In the genomic region with DNA sequence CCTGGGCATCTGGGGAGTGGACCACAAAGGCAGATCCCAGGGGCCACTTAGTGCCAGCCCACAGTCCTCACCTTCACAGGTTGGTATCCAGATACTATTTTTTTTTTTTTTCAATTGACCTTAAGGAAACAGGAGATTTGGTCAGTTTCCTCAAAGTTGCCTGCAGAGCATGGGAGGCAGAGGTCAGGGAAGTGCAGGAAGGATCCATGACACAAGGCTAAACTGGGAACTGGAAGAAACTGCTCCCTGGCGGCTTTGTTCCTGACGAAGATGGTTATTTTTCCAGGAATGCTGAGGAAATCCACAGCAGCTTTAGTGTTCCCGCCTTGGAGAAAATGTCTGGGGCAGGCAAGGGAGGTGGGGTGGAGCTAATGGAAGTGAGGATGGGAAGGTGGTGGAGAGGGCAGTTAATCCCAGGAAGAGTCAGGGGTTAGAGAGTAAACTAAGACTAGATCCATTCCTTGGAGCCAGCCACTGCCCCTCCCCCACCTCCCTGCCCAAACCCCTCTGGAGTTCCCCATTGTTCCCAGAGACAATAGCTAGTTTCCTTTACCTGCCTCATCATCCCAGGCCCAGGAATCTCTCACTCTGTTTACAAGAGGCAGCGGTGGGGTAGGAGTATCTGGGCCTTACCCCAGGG, we compare ENCODE assay signal across 1 cellular context.
TF ChIP-seq lines count a peak whose summit lies in the region.

No MANE protein-coding gene starts in this region.

TF ChIP-seq in GM23338, 12 proteins besides CTCF, POLR2A, EP300 and RAD21:
- TF ChIP-seq, protein P1, sequence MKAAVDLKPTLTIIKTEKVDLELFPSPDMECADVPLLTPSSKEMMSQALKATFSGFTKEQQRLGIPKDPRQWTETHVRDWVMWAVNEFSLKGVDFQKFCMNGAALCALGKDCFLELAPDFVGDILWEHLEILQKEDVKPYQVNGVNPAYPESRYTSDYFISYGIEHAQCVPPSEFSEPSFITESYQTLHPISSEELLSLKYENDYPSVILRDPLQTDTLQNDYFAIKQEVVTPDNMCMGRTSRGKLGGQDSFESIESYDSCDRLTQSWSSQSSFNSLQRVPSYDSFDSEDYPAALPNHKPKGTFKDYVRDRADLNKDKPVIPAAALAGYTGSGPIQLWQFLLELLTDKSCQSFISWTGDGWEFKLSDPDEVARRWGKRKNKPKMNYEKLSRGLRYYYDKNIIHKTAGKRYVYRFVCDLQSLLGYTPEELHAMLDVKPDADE (IDR thresholded peaks at IDR 0.05), result no peak
- TF ChIP-seq NANOG (IDR thresholded peaks at IDR 0.05; ENCODE audit: borderline replicate concordance), result no peak
- 0 out of 2 replicates have a peak, but pooled peaks have one; percentile 24 for TF ChIP-seq CREB1 (CRISPR knock-in tag; IDR thresholded peaks at IDR 0.05; ENCODE audit: low read depth)
- TF ChIP-seq, protein P2, sequence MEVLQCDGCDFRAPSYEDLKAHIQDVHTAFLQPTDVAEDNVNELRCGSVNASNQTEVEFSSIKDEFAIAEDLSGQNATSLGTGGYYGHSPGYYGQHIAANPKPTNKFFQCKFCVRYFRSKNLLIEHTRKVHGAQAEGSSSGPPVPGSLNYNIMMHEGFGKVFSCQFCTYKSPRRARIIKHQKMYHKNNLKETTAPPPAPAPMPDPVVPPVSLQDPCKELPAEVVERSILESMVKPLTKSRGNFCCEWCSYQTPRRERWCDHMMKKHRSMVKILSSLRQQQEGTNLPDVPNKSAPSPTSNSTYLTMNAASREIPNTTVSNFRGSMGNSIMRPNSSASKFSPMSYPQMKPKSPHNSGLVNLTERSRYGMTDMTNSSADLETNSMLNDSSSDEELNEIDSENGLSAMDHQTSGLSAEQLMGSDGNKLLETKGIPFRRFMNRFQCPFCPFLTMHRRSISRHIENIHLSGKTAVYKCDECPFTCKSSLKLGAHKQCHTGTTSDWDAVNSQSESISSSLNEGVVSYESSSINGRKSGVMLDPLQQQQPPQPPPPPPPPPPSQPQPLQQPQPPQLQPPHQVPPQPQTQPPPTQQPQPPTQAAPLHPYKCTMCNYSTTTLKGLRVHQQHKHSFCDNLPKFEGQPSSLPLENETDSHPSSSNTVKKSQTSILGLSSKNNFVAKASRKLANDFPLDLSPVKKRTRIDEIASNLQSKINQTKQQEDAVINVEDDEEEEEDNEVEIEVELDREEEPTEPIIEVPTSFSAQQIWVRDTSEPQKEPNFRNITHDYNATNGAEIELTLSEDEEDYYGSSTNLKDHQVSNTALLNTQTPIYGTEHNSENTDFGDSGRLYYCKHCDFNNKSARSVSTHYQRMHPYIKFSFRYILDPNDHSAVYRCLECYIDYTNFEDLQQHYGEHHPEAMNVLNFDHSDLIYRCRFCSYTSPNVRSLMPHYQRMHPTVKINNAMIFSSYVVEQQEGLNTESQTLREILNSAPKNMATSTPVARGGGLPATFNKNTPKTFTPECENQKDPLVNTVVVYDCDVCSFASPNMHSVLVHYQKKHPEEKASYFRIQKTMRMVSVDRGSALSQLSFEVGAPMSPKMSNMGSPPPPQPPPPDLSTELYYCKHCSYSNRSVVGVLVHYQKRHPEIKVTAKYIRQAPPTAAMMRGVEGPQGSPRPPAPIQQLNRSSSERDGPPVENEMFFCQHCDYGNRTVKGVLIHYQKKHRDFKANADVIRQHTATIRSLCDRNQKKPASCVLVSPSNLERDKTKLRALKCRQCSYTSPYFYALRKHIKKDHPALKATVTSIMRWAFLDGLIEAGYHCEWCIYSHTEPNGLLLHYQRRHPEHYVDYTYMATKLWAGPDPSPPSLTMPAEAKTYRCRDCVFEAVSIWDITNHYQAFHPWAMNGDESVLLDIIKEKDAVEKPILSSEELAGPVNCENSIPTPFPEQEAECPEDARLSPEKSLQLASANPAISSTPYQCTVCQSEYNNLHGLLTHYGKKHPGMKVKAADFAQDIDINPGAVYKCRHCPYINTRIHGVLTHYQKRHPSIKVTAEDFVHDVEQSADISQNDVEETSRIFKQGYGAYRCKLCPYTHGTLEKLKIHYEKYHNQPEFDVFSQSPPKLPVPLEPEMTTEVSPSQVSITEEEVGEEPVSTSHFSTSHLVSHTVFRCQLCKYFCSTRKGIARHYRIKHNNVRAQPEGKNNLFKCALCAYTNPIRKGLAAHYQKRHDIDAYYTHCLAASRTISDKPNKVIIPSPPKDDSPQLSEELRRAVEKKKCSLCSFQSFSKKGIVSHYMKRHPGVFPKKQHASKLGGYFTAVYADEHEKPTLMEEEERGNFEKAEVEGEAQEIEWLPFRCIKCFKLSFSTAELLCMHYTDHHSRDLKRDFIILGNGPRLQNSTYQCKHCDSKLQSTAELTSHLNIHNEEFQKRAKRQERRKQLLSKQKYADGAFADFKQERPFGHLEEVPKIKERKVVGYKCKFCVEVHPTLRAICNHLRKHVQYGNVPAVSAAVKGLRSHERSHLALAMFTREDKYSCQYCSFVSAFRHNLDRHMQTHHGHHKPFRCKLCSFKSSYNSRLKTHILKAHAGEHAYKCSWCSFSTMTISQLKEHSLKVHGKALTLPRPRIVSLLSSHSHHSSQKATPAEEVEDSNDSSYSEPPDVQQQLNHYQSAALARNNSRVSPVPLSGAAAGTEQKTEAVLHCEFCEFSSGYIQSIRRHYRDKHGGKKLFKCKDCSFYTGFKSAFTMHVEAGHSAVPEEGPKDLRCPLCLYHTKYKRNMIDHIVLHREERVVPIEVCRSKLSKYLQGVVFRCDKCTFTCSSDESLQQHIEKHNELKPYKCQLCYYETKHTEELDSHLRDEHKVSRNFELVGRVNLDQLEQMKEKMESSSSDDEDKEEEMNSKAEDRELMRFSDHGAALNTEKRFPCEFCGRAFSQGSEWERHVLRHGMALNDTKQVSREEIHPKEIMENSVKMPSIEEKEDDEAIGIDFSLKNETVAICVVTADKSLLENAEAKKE (CRISPR knock-in tag; IDR thresholded peaks at IDR 0.05), result peak; percentile 43; the same call in 1 of the 2 replicates
